ENCODE assay signal across 11 cellular contexts in the genomic region with DNA sequence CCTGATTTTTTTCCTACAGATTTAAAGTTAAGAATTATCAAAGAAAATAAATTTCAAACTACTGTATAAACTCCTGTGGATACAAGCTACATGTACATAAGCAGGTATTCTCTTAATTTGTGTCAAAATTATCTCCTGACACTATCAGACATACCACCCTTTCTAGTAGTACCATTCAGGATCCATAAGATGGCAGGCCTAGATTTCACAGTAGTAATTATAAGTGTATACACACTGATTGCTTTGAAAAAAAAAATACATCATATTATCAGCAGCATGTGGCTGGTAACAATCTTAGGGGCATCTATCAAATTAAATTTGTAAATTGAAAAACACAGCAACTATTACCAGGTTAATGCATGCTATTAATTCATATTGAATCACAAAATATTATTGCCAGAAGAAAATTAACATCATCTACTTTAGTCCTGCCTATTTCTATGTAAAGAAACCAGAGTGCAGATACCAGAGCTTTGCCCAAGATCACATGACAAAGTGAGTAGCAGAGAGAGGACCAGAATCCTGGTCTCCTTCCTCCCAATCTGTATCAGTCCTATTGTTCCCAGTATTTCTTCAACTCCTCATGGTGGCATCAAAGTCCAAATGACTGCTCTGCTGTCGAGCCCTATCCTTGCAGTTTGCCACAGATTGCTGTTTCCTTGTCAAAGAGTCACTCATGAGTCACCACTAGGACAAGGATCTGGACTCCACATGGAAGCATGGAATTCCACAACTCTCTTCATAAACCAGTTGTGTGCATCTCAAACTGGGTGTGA. TPM values are rescaled to one million over a fixed set of nuclear protein-coding genes. Genes with fewer than 3 reads are reported as not detected.
DNase-seq lines count a peak whose midpoint lies in the region; ATAC-seq and TF ChIP-seq lines count a peak whose summit lies in the region.
"Had no signal": no experiment of that assay in that cellular context is flagged by ENCODE, and none has a peak within 500 bp of the region (broad histone marks: within the 10 kb centered on the region; RNA-seq: fewer than 3 reads in every experiment).

No MANE protein-coding gene starts in this region.

- dilution Hi-C loops in mammary epithelial cell (cut with HindIII; ENCODE audit: low sequenced_read_pairs), result no loop called here

- H3K4me2 ChIP-seq in Karpas-422 (ENCODE audit: low read depth, low read length, poor library complexity, severe bottlenecking) (no peak overlapping the region), mammary epithelial cell (ENCODE audit: insufficient read depth, low read depth, low read length) (no peak overlapping the region)

- no peaks in the 10 kb centered on the region for H3K4me1 Mint-ChIP-seq in memory B cell
- no peaks in the 10 kb centered on the region for H3K4me1 Mint-ChIP-seq in nephron progenitor cell

- no peaks in the 10 kb centered on the region for H4K20me1 ChIP-seq in Karpas-422 (ENCODE audit: insufficient read depth, low read depth, low read length)
- H4K20me1 ChIP-seq in mammary epithelial cell (ENCODE audit: insufficient read depth, low read length), result no peaks in the 10 kb centered on the region

- CTCF ChIA-PET in mammary epithelial cell (lab: Charles Lee; ENCODE audit: low non-redundant PET), result no interaction called here

- intact Hi-C loops in mammary epithelial cell (cut with micrococcal nuclease), result no loop called here

- no peaks in the 10 kb centered on the region for H3K79me2 ChIP-seq in Karpas-422 (ENCODE audit: low read length)
- no peaks in the 10 kb centered on the region for H3K79me2 ChIP-seq in mammary epithelial cell (ENCODE audit: insufficient read depth, low read length)

- no peak overlapping the region for H3K4me3 ChIP-seq in Karpas-422 (ENCODE audit: low read length)
- H3K4me3 ChIP-seq in mammary epithelial cell (replicated peaks in 1 of 3; ENCODE audit: insufficient read depth in 1 of 3, low read depth in 2 of 3, low read length in 3 of 3), result no peak overlapping the region
- H3K4me3 ChIP-seq: SJSA1 had no signal

- BruUV-seq in mammary epithelial cell (replicated peaks; lab: Mats Ljungman, UMichigan), result no TSS peak

- no peaks in the 10 kb centered on the region for H3K36me3 ChIP-seq in Karpas-422 (ENCODE audit: insufficient read depth, low read length)
- H3K36me3 ChIP-seq in mammary epithelial cell (ENCODE audit: insufficient read depth, low read length), result no peaks in the 10 kb centered on the region
- H3K36me3 ChIP-seq: SJSA1 had no signal

- 74% methylated on average over 1 of the region's 1 CpG for WGBS in mammary epithelial cell (ENCODE audit: low coverage, missing lambda C conversion rate)

- in situ Hi-C loops in mammary epithelial cell (cut with MboI; ENCODE audit: low sequenced_read_pairs in 2 of 2), result no loop called here

- no peak overlapping the region for H3K27ac Mint-ChIP-seq in memory B cell
- no peak overlapping the region for H3K27ac Mint-ChIP-seq in nephron progenitor cell

- no peak overlapping the region for H3K27ac ChIP-seq in Karpas-422 (ENCODE audit: low read length)
- H3K27ac ChIP-seq in mammary epithelial cell (ENCODE audit: insufficient read depth, low read depth, low read length), result no peak overlapping the region
- H3K27ac ChIP-seq: SJSA1 had no signal

- no peaks in the 10 kb centered on the region for H3K9me2 ChIP-seq in Karpas-422 (replicated peaks; ENCODE audit: insufficient read depth, low read length)

- H3K9me3 ChIP-seq in Karpas-422 (ENCODE audit: low read length) (no peaks in the 10 kb centered on the region), mammary epithelial cell (replicated peaks; ENCODE audit: insufficient read depth, low read length) (no peaks in the 10 kb centered on the region)
- H3K9me3 ChIP-seq: SJSA1 had no signal

- H3K36me3 Mint-ChIP-seq in memory B cell (no peaks in the 10 kb centered on the region), nephron progenitor cell (ENCODE audit: low read depth) (no peaks in the 10 kb centered on the region)

- peak; percentile 13 to 15 for TF ChIP-seq CTCF in mammary epithelial cell (conservative IDR thresholded peaks at IDR 0.05 in 1 of 2, IDR thresholded peaks at IDR 0.05 in 1 of 2; ENCODE audit: extremely low read depth in 1 of 2, insufficient read depth in 1 of 2, low read depth in 1 of 2, low read length in 2 of 2)
- no peak for TF ChIP-seq CTCF in nephron progenitor cell (IDR thresholded peaks at IDR 0.05)

- H3K27me3 ChIP-seq in Karpas-422 (ENCODE audit: low read length), result no peaks in the 10 kb centered on the region
- H3K27me3 ChIP-seq in mammary epithelial cell (ENCODE audit: insufficient read depth, low read length), result no peaks in the 10 kb centered on the region
- H3K27me3 ChIP-seq: SJSA1 had no signal

- DNase-seq in COR-L47 (lab: John Stamatoyannopoulos, UW), result peak; percentile 13
- peak; percentile 58 for DNase-seq in Karpas-422
- DNase-seq in mammary epithelial cell, result peak; percentile 13
- DNase-seq in memory B cell (ENCODE audit: low spot score in 2 of 2), result no peak
- no peak for DNase-seq in nephron progenitor cell
- no peak for DNase-seq in activated CD4-positive, alpha-beta T cell treated with anti-CD3 and anti-CD28 coated beads, Interleukin-2, amount 50 U/mL, for 4 hours
- no peak for DNase-seq in NCI-H187 (lab: John Stamatoyannopoulos, UW)
- DNase-seq: GOT3, mesendoderm had no signal

- peak; percentile 73 for ATAC-seq in memory B cell (ENCODE audit: low read depth)
- no peak for ATAC-seq in HG02759 (IDR thresholded peaks at IDR 0.05; ENCODE audit: unreplicated experiment)

- H2AFZ ChIP-seq in Karpas-422 (ENCODE audit: low read length), result no peak overlapping the region
- H2AFZ ChIP-seq in mammary epithelial cell (ENCODE audit: low read depth, low read length), result no peak overlapping the region

- no peaks in the 10 kb centered on the region for H3K4me1 ChIP-seq in Karpas-422 (ENCODE audit: low read length)
- H3K4me1 ChIP-seq in mammary epithelial cell (ENCODE audit: insufficient read depth, low read length), result no peaks in the 10 kb centered on the region
- H3K4me1 ChIP-seq: SJSA1 had no signal

- H3K27me3 Mint-ChIP-seq in memory B cell (no peaks in the 10 kb centered on the region), nephron progenitor cell (ENCODE audit: low read depth, poor library complexity) (no peaks in the 10 kb centered on the region)

- H3K4me3 Mint-ChIP-seq in memory B cell (no peak overlapping the region), nephron progenitor cell (no peak overlapping the region)

- H3K9me3 Mint-ChIP-seq in memory B cell, result no peaks in the 10 kb centered on the region
- H3K9me3 Mint-ChIP-seq in nephron progenitor cell, result no peaks in the 10 kb centered on the region

- H3K9ac ChIP-seq in Karpas-422 (ENCODE audit: low read length) (no peak overlapping the region), mammary epithelial cell (ENCODE audit: insufficient read depth, low read length) (no peak overlapping the region)

RNA-seq across cellular contexts. Expression of gene CALM1, which starts 27.7 kb away (rescaled TPM):
- total RNA-seq in Karpas-422 (2014; rRNA removed; shearing (Covaris generic); ENCODE audit: low replicate concordance), result 560 and 724 TPM in 2 replicates
- 100 to 1,000 TPM; 285 to 340 TPM for total RNA-seq in mammary epithelial cell
- polyA plus RNA-seq in mammary epithelial cell, result 607 TPM
- polyA minus RNA-seq in mammary epithelial cell, result 279 TPM

RNA-seq across cellular contexts. Expression of gene NRDE2, which starts 37.4 kb away (rescaled TPM):
- total RNA-seq in Karpas-422 (2014; rRNA removed; shearing (Covaris generic); ENCODE audit: low replicate concordance), result 19.5 and 22.3 TPM in 2 replicates
- 10 to 100 TPM; 10.3 to 12.7 TPM for total RNA-seq in mammary epithelial cell
- polyA plus RNA-seq in mammary epithelial cell, result 7.2 TPM
- polyA minus RNA-seq in mammary epithelial cell, result 16.5 TPM

Comparison
In these comparisons a context has a peak if more than half of its experiments do, and no peak if none do; other contexts are left out.
1. DNase-seq: peak in COR-L47 (single experiment), Karpas-422 (single experiment) and mammary epithelial cell (single experiment); none in memory B cell (0 of 2), nephron progenitor cell (single experiment), activated CD4-positive, alpha-beta T cell treated with anti-CD3 and anti-CD28 coated beads, Interleukin-2, amount 50 U/mL, for 4 hours (0 of 2) and NCI-H187 (0 of 2).